14 cellular contexts compared by ENCODE assay signal in genomic region chr22:46361861-46362220, GRCh38.
"Had no signal": no experiment of that assay in that cellular context is flagged by ENCODE, and none has a peak within 500 bp of the region (broad histone marks: within the 10 kb centered on the region; RNA-seq: fewer than 3 reads in every experiment).

No MANE protein-coding gene starts in this region.

- H3K4me1 ChIP-seq: foreskin keratinocyte, psoas muscle, transverse colon had no signal

- ATAC-seq: activated CD8-positive, alpha-beta memory T cell treated with anti-CD3 and anti-CD28 coated beads, Interleukin-2, amount 10 ng/mL, durations not matched to agents 7 days and 5 days; foreskin keratinocyte; mucosa of descending colon; right cardiac atrium had no signal

- DNase-seq: activated CD4-positive, alpha-beta memory T cell treated with anti-CD3 and anti-CD28 coated beads, Interleukin-2, amount 10 ng/mL, durations not matched to agents 7 days and 5 days; activated CD4-positive, alpha-beta T cell treated with anti-CD3 and anti-CD28 coated beads for 48 hours; activated CD4-positive, CD25-positive, alpha-beta regulatory T cell; activated CD8-positive, alpha-beta memory T cell treated with anti-CD3 and anti-CD28 coated beads, Interleukin-2, amount 10 ng/mL, durations not matched to agents 7 days and 5 days; foreskin keratinocyte; hippocampal formation; psoas muscle; T-helper 9 cell had no signal

- H3K9me3 ChIP-seq: mucosa of descending colon, psoas muscle, transverse colon had no signal

- H3K36me3 ChIP-seq: transverse colon had no signal

- H3K27me3 ChIP-seq: foreskin keratinocyte had no signal

- H3K27ac ChIP-seq: foreskin keratinocyte, psoas muscle, skin epidermis, transverse colon had no signal

- FAIRE-seq: colon, islet of Langerhans had no signal

- H3K4me3 ChIP-seq: mucosa of descending colon, psoas muscle, skin epidermis, transverse colon had no signal
